ENCODE assay signal across 18 cellular contexts in the genomic region with DNA sequence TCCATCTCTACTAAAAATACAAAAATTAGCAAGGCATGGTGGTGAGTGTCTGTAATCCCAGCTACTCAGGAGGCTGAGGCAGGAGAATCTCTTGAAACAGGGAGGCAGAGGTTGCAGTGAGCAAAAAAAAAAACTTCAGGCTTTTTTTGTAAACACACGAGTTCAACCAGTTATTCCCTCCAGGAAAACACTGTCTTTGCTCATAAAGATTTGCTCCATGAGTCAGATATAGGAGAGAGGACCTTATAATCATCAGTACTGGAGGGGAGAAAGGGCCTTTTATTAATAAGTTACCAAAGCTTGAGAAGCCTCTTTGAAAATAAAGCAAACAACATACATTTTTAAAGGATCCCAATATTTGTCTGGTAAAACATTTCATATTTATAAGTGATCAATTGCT.
DNase-seq lines count a peak whose midpoint lies in the region; ATAC-seq, FAIRE-seq and TF ChIP-seq lines count a peak whose summit lies in the region.
"Had no signal": no experiment of that assay in that cellular context is flagged by ENCODE, and none has a peak within 500 bp of the region (broad histone marks: within the 10 kb centered on the region; RNA-seq: fewer than 3 reads in every experiment).

No MANE protein-coding gene starts in this region.

- no peaks in the 10 kb centered on the region for H3K36me3 ChIP-seq in PC-3 (ENCODE audit: low read depth, low read length)
- H3K36me3 ChIP-seq: BLaER1 had no signal

- intact Hi-C loops in PC-3 (cut with micrococcal nuclease): no loop called here

- H3F3A ChIP-seq in PC-3 (ENCODE audit: low read length, unreplicated experiment): no peaks in the 10 kb centered on the region

- H3K9ac ChIP-seq in PC-3 (ENCODE audit: low read length): no peak overlapping the region
- H3K9ac ChIP-seq: BLaER1 had no signal

- ATAC-seq in PC-3: peak; percentile 57; the same call in 1 of the 2 replicates
- ATAC-seq in GM19328 (IDR thresholded peaks at IDR 0.05; ENCODE audit: unreplicated experiment): no peak
- ATAC-seq: A549, HepG2 had no signal

- peak; percentile 36 for FAIRE-seq in H54 (lab: Jason Lieb, UNC)
- FAIRE-seq: A549, HepG2 had no signal

- peaks cover 4% of the 10 kb centered on the region; the same call in 1 of the 2 replicates for H3K4me1 ChIP-seq in PC-3 (ENCODE audit: insufficient read depth, low read length)
- H3K4me1 ChIP-seq: A549, BLaER1 had no signal

- no peak overlapping the region for H2AFZ ChIP-seq in PC-3 (ENCODE audit: low read length)

- no peak for TF ChIP-seq POLR2A in H54 (IDR thresholded peaks at IDR 0.05; ENCODE audit: low read depth, low read length)

- H3K79me2 ChIP-seq in PC-3 (ENCODE audit: low read length): no peaks in the 10 kb centered on the region

- no peaks in the 10 kb centered on the region for H4K20me1 ChIP-seq in PC-3 (ENCODE audit: low read length)
- H4K20me1 ChIP-seq: BLaER1 had no signal

- TF ChIP-seq CTCF in PC-3 (conservative IDR thresholded peaks at IDR 0.05; ENCODE audit: low read depth, low read length) (no peak), RWPE1 (conservative IDR thresholded peaks at IDR 0.05; ENCODE audit: low read depth) (no peak)

- no peak overlapping the region; the same call in 1 of the 2 replicates for H3K4me2 ChIP-seq in PC-3 (ENCODE audit: low read length)
- H3K4me2 ChIP-seq: A549, BLaER1 had no signal

- no peaks in the 10 kb centered on the region for H3K9me2 ChIP-seq in PC-3 (replicated peaks; ENCODE audit: low read length)

- BruUV-seq in PC-3 (replicated peaks; lab: Mats Ljungman, UMichigan): no TSS peak

- POLR2A ChIA-PET in PC-3 (lab: Charles Lee; ENCODE audit: unreplicated experiment): no interaction called here
- POLR2A ChIA-PET in RWPE1 (lab: Yijun Ruan, JAX; ENCODE audit: low non-redundant PET): no interaction called here

- no peaks in the 10 kb centered on the region for H3K27me3 ChIP-seq in PC-3 (ENCODE audit: low read length)
- H3K27me3 ChIP-seq: BLaER1 had no signal

- H3K9me3 ChIP-seq in PC-3 (ENCODE audit: low read length): no peaks in the 10 kb centered on the region
- H3K9me3 ChIP-seq: A549, BLaER1 had no signal

- H3K4me3 ChIP-seq in PC-3 (ENCODE audit: low read length): no peak overlapping the region
- H3K4me3 ChIP-seq: A549, BLaER1 had no signal

- CTCF ChIA-PET in PC-3 (lab: Charles Lee) (no interaction called here), RWPE1 (lab: Yijun Ruan, JAX) (interaction anchor here (0.6 to 0.7 kb wide), 2 partner anchors 981 to 1283 kb away, joined by 5 to 8 read pairs; no protein-coding TSS in a partner anchor)

- no peak for DNase-seq in H54 (ENCODE audit: insufficient read length, low spot score)
- peak; percentile 51 for DNase-seq in PC-3
- DNase-seq in kidney glomerular epithelial cell (lab: John Stamatoyannopoulos, UW): peak; percentile 1
- DNase-seq in RWPE1 (ENCODE audit: low spot score): no peak
- DNase-seq in activated naive CD4-positive, alpha-beta T cell (lab: John Stamatoyannopoulos, UW): no peak
- no peak for DNase-seq in DMS79 treated with DMSO at 0.1 percent for 48 hours (lab: John Stamatoyannopoulos, UW)
- DNase-seq: AML-193; Calu3; CD4-positive, alpha-beta memory T cell; DND-41; GDM1; GOT3; H9; KG1 had no signal

- H3K27ac ChIP-seq in PC-3 (ENCODE audit: low read length) (no peak overlapping the region), RWPE1 (no peak overlapping the region)
- H3K27ac ChIP-seq: A549, BLaER1 had no signal

Comparison
In these comparisons a context has a peak if more than half of its experiments do, and no peak if none do; other contexts are left out.
1. DNase-seq: peak in PC-3 (single experiment) and kidney glomerular epithelial cell (single experiment); none in H54 (single experiment), RWPE1 (single experiment), activated naive CD4-positive, alpha-beta T cell (0 of 4) and DMS79 treated with DMSO at 0.1 percent for 48 hours (single experiment).